8 cellular contexts compared by ENCODE assay signal in genomic region chr11:102476812-102477211, GRCh38. TPM values are rescaled to one million over a fixed set of nuclear protein-coding genes. Genes with fewer than 3 reads are reported as not detected.
DNase-seq lines count a peak whose midpoint lies in the region; ATAC-seq and TF ChIP-seq lines count a peak whose summit lies in the region.

No MANE protein-coding gene starts in this region.

- no peaks in the 10 kb centered on the region for H3K27me3 Mint-ChIP-seq in T-helper 2 cell treated with Interferon-gamma antibody and Interleukin-4, amounts not matched to agents 5 μg/mL and 100 μg/mL, for 36 hours (ENCODE audit: low read depth)

- peaks cover 58% of the 10 kb centered on the region for H3K4me1 Mint-ChIP-seq in T-helper 2 cell treated with Interferon-gamma antibody and Interleukin-4, amounts not matched to agents 5 μg/mL and 100 μg/mL, for 36 hours (ENCODE audit: low read depth)

- H3K36me3 ChIP-seq in left ventricle myocardium inferior = no peaks in the 10 kb centered on the region
- no peaks in the 10 kb centered on the region for H3K36me3 ChIP-seq in uterus

- no peaks in the 10 kb centered on the region for H3K27me3 ChIP-seq in left ventricle myocardium inferior (ENCODE audit: low read depth)
- no peaks in the 10 kb centered on the region for H3K27me3 ChIP-seq in uterus

- no peak for TF ChIP-seq POLR2A in uterus (IDR thresholded peaks at IDR 0.05)

- intact Hi-C loops in left ventricle myocardium inferior (cut with micrococcal nuclease) (no loop called here), uterus (cut with DNase I; ENCODE audit: low total_unique reads) (no loop called here)

- DNase-seq in NK-92 treated with Interleukin-12 subunit alpha and Interleukin-12 subunit beta, amount 100 ng/mL, for 24 hours (lab: John Stamatoyannopoulos, UW) = peak; percentile 12
- DNase-seq in NK-92 (lab: John Stamatoyannopoulos, UW; ENCODE audit: unreplicated experiment) (no peak), left ventricle myocardium inferior (peak; percentile 42), uterus (no peak), substantia nigra (lab: John Stamatoyannopoulos, UW) (no peak)
- no peak for DNase-seq in T-helper 2 cell treated with Interferon-gamma antibody and Interleukin-4, amounts not matched to agents 5 μg/mL and 100 μg/mL, for 36 hours (ENCODE audit: low spot score)

- peak overlapping the region; percentile 81 for H3K27ac Mint-ChIP-seq in T-helper 2 cell treated with Interferon-gamma antibody and Interleukin-4, amounts not matched to agents 5 μg/mL and 100 μg/mL, for 36 hours

- peaks cover 3% of the 10 kb centered on the region for H3K36me3 Mint-ChIP-seq in T-helper 2 cell treated with Interferon-gamma antibody and Interleukin-4, amounts not matched to agents 5 μg/mL and 100 μg/mL, for 36 hours (ENCODE audit: low read depth)

- no peaks in the 10 kb centered on the region for H3K9me3 ChIP-seq in left ventricle myocardium inferior (replicated peaks)
- H3K9me3 ChIP-seq in uterus = no peaks in the 10 kb centered on the region

- H3K27ac ChIP-seq in left ventricle myocardium inferior (replicated peaks) (peak overlapping the region; percentile 58), uterus (peak overlapping the region; percentile 29 to 65), substantia nigra (ENCODE audit: low read depth, low read length, poor library complexity, severe bottlenecking) (no peak overlapping the region)

- H3K4me3 Mint-ChIP-seq in T-helper 2 cell treated with Interferon-gamma antibody and Interleukin-4, amounts not matched to agents 5 μg/mL and 100 μg/mL, for 36 hours = peak overlapping the region; percentile 59

- no peak overlapping the region for H3K4me3 ChIP-seq in left ventricle myocardium inferior
- H3K4me3 ChIP-seq in uterus = no peak overlapping the region

- no peak for TF ChIP-seq RAD21 in Ishikawa (IDR thresholded peaks at IDR 0.05; ENCODE audit: low read depth)

- no peak for TF ChIP-seq EP300 in Ishikawa (IDR thresholded peaks at IDR 0.05; ENCODE audit: borderline replicate concordance)

- H3K4me1 ChIP-seq in left ventricle myocardium inferior (peaks cover 9% of the 10 kb centered on the region), uterus (no peaks in the 10 kb centered on the region)

- ATAC-seq in HG03025 (IDR thresholded peaks at IDR 0.05; ENCODE audit: low FRiP score, unreplicated experiment) = no peak

- TF ChIP-seq CTCF in left ventricle myocardium inferior (IDR thresholded peaks at IDR 0.05; ENCODE audit: borderline replicate concordance) (no peak), uterus (IDR thresholded peaks at IDR 0.05) (no peak)

- H3K9me3 Mint-ChIP-seq in T-helper 2 cell treated with Interferon-gamma antibody and Interleukin-4, amounts not matched to agents 5 μg/mL and 100 μg/mL, for 36 hours = no peaks in the 10 kb centered on the region

TF ChIP-seq in Ishikawa, 13 proteins besides CTCF, POLR2A, EP300 and RAD21:
- TF ChIP-seq NFIC (IDR thresholded peaks at IDR 0.05) = peak; percentile 59
- no peak for TF ChIP-seq REST (IDR thresholded peaks at IDR 0.05; ENCODE audit: low read depth)
- TF ChIP-seq TEAD4 (IDR thresholded peaks at IDR 0.05) = 0 out of 2 replicates have a peak, but pooled peaks have one; percentile 15
- TF ChIP-seq TCF12 (IDR thresholded peaks at IDR 0.05; ENCODE audit: low read depth) = no peak

RNA-seq across cellular contexts. Expression of gene TMEM123, which starts 24.2 kb away (rescaled TPM):
- 70.2 TPM for total RNA-seq in left ventricle myocardium inferior
- total RNA-seq in uterus = 100 to 1,000 TPM; 187 to 522 (median 260) TPM

RNA-seq across cellular contexts. Expression of gene MMP7, which starts 53.7 kb away (rescaled TPM):
- total RNA-seq in left ventricle myocardium inferior (not detected), uterus (10 to 100 TPM in 3 of 4 donors, 1 to 10 TPM in 1; 7.2 to 40.5 (median 14.6) TPM)

Comparison
In these comparisons a context has a peak if more than half of its experiments do, and no peak if none do; other contexts are left out.
1. DNase-seq: peak in NK-92 treated with Interleukin-12 subunit alpha and Interleukin-12 subunit beta, amount 100 ng/mL, for 24 hours (single experiment) and left ventricle myocardium inferior (single experiment); none in NK-92 (single experiment), T-helper 2 cell treated with Interferon-gamma antibody and Interleukin-4, amounts not matched to agents 5 μg/mL and 100 μg/mL, for 36 hours (single experiment), uterus (0 of 2) and substantia nigra (0 of 49).